22 cellular contexts compared by ENCODE assay signal in genomic region chr2:172753610-172754009, GRCh38.
"Had no signal": no experiment of that assay in that cellular context is flagged by ENCODE, and none has a peak within 500 bp of the region (broad histone marks: within the 10 kb centered on the region; RNA-seq: fewer than 3 reads in every experiment).

No MANE protein-coding gene starts in this region.

- H3K27ac ChIP-seq: esophagus squamous epithelium, heart right ventricle, left ventricle myocardium inferior, prostate gland, right atrium auricular region, suprapubic skin, transverse colon had no signal

- ATAC-seq: activated CD4-positive, CD25-positive, alpha-beta regulatory T cell treated with anti-CD3 and anti-CD28 coated beads, Interleukin-2, amount 50 U/mL, for 24 hours; activated naive CD8-positive, alpha-beta T cell treated with anti-CD3 and anti-CD28 coated beads, Interleukin-2, amount 50 U/mL, for 24 hours; activated T-cell treated with anti-CD3 and anti-CD28 coated beads, Interleukin-2, amount 50 U/mL, for 4 hours; effector memory CD8-positive, alpha-beta T cell; heart right ventricle; stimulated activated naive CD8-positive, alpha-beta T cell treated with anti-CD3 and anti-CD28 coated beads, Interleukin-15, Interleukin-2, amounts not matched to agents 100 U/mL and 50 U/mL, for 24 hours had no signal

- H3K36me3 ChIP-seq: esophagus squamous epithelium, heart right ventricle, left ventricle myocardium inferior, prostate gland, right atrium auricular region, suprapubic skin, transverse colon had no signal

- H3K4me3 ChIP-seq: esophagus squamous epithelium, heart right ventricle, left ventricle myocardium inferior, prostate gland, right atrium auricular region, suprapubic skin, transverse colon had no signal

- H3K4me1 ChIP-seq: esophagus squamous epithelium, heart right ventricle, left ventricle myocardium inferior, prostate gland, right atrium auricular region, suprapubic skin, transverse colon had no signal

- H3K9me3 ChIP-seq: esophagus squamous epithelium, heart right ventricle, left ventricle myocardium inferior, prostate gland, right atrium auricular region, suprapubic skin, transverse colon had no signal

- H3K27me3 ChIP-seq: right atrium auricular region, suprapubic skin, transverse colon had no signal

- DNase-seq: activated CD4-positive, alpha-beta T cell treated with anti-CD3 and anti-CD28 coated beads, Interleukin-2, amount 50 U/mL, for 1 hour; activated CD8-positive, alpha-beta memory T cell treated with anti-CD3 and anti-CD28 coated beads, Interleukin-2, amount 50 U/mL, for 4 hours; activated naive CD4-positive, alpha-beta T cell treated with anti-CD3 and anti-CD28 coated beads for 36 hours; activated naive CD8-positive, alpha-beta T cell treated with anti-CD3 and anti-CD28 coated beads, Interleukin-2, amount 50 U/mL, for 24 hours; activated T-cell treated with anti-CD3 and anti-CD28 coated beads, Interleukin-2, amount 50 U/mL, for 4 hours; anterior cingulate cortex; caudate nucleus; effector memory CD8-positive, alpha-beta T cell; esophagus squamous epithelium; heart right ventricle; left ventricle myocardium inferior; mammary epithelial cell; midbrain; nephron progenitor cell; nucleus accumbens; stimulated activated CD4-positive, alpha-beta T cell treated with anti-CD3 and anti-CD28 coated beads, Interleukin-2, amount 100 ng/mL, for 24 hours; stimulated activated naive CD8-positive, alpha-beta T cell treated with anti-CD3 and anti-CD28 coated beads, Interleukin-15, Interleukin-2, amounts not matched to agents 100 U/mL and 50 U/mL, for 24 hours; transverse colon had no signal
